1 cellular context compared by ENCODE assay signal in genomic region chr5:88787856-88788255, GRCh38.
TF ChIP-seq lines count a peak whose summit lies in the region.

No MANE protein-coding gene starts in this region.

TF ChIP-seq in SK-N-SH, 30 proteins besides CTCF, POLR2A, EP300 and RAD21 (continued from another document):
- TF ChIP-seq REST (IDR thresholded peaks at IDR 0.05; ENCODE audit: low read depth, low read length) (no peak), FOSL2 (IDR thresholded peaks at IDR 0.05; ENCODE audit: borderline replicate concordance, low read depth) (peak; percentile 18; the same call in 1 of the 2 replicates), NRF1 (IDR thresholded peaks at IDR 0.05; ENCODE audit: low read depth, low read length) (no peak), FOXM1 (IDR thresholded peaks at IDR 0.05; ENCODE audit: low read depth) (no peak), RCOR1 (IDR thresholded peaks at IDR 0.05; ENCODE audit: low read length) (no peak), JUND (IDR thresholded peaks at IDR 0.05) (0 out of 2 replicates have a peak, but pooled peaks have one; percentile 34), TEAD4 (IDR thresholded peaks at IDR 0.05; ENCODE audit: borderline replicate concordance, insufficient read depth) (no peak), RXRA (IDR thresholded peaks at IDR 0.05; ENCODE audit: borderline replicate concordance, low read depth) (no peak)
